In the genomic region with DNA sequence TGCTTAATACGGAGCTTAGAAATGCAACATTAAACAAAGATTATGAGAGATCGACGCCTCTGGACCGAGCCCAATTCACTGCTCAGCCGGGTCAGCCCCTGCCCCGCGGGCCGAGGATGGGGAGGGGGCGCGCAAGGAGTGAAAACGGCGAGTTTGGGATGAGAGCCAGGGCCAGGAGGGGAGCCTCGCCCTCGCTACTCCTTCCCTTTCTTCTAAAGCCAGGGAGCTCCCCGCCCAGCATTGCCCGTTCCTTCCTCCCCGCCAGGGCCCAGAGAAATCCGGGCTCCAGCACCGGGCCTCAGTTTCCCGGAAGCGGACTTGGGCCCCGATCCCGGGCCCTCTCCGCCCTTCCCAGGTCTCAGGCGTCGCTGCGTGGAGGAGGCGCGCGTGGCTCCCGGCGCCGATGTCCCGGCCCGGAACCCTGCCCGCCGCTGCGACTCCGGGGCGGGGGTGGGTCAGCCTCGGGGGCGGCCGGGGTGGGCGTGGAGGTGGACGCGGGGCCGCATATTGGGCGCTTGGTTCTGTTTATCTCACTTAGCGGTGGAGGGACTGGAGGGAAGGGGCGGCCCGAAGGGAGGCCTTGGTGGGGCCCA, we compare ENCODE assay signal across 18 cellular contexts. TPM values are rescaled to one million over a fixed set of nuclear protein-coding genes. Genes with fewer than 3 reads are reported as not detected.
DNase-seq lines count a peak whose midpoint lies in the region; TF ChIP-seq lines count a peak whose summit lies in the region.
"Had no signal": no experiment of that assay in that cellular context is flagged by ENCODE, and none has a peak within 500 bp of the region (broad histone marks: within the 10 kb centered on the region; RNA-seq: fewer than 3 reads in every experiment).

No MANE protein-coding gene starts in this region.

- H3K27me3 ChIP-seq in H7 (ENCODE audit: control insufficient read depth, insufficient read depth, low read length) (peaks cover 99% of the 10 kb centered on the region), tibial artery (peaks cover 11 to 97% of the 10 kb centered on the region in 2 donors)

- H3K36me3 Mint-ChIP-seq in activated CD4-positive, alpha-beta memory T cell treated with anti-CD3 and anti-CD28 coated beads, Interleukin-2, amount 10 ng/mL, durations not matched to agents 7 days and 5 days (ENCODE audit: low read depth): peaks cover 2% of the 10 kb centered on the region
- no peaks in the 10 kb centered on the region for H3K36me3 Mint-ChIP-seq in activated CD4-positive, alpha-beta memory T cell treated with anti-CD3 and anti-CD28 coated beads for 36 hours
- H3K36me3 Mint-ChIP-seq in chondrocyte (ENCODE audit: low read depth) (peaks cover 6% of the 10 kb centered on the region), neural crest cell (ENCODE audit: low read depth) (no peaks in the 10 kb centered on the region)

- H3K27ac Mint-ChIP-seq in activated CD4-positive, alpha-beta memory T cell treated with anti-CD3 and anti-CD28 coated beads, Interleukin-2, amount 10 ng/mL, durations not matched to agents 7 days and 5 days: peak overlapping the region; percentile 56
- no peak overlapping the region for H3K27ac Mint-ChIP-seq in activated CD4-positive, alpha-beta memory T cell treated with anti-CD3 and anti-CD28 coated beads for 36 hours
- no peak overlapping the region for H3K27ac Mint-ChIP-seq in chondrocyte (ENCODE audit: unreplicated experiment)
- no peak overlapping the region for H3K27ac Mint-ChIP-seq in neural crest cell (ENCODE audit: unreplicated experiment)
- H3K27ac Mint-ChIP-seq: activated CD4-positive, alpha-beta T cell treated with anti-CD3 and anti-CD28 coated beads for 36 hours had no signal

- peak overlapping the region; percentile 12; the same call in 1 of the 2 replicates for H3K4me3 ChIP-seq in H7 (ENCODE audit: insufficient read depth, low read depth, low read length)
- H3K4me3 ChIP-seq in tibial artery: no peak overlapping the region
- no peak overlapping the region for H3K4me3 ChIP-seq in foreskin fibroblast (ENCODE audit: low read depth in 1 of 2, low read length in 2 of 2)
- H3K4me3 ChIP-seq: breast epithelium had no signal

- peaks cover 0 to 41% (median 18%) of the 10 kb centered on the region in 4 donors for H3K4me1 ChIP-seq in tibial artery
- H3K4me1 ChIP-seq: breast epithelium had no signal

- no peaks in the 10 kb centered on the region for H3K9me3 ChIP-seq in tibial artery
- H3K9me3 ChIP-seq: breast epithelium had no signal

- DNase-seq in activated CD4-positive, alpha-beta memory T cell treated with anti-CD3 and anti-CD28 coated beads, Interleukin-2, amount 10 ng/mL, durations not matched to agents 7 days and 5 days: no peak
- no peak for DNase-seq in activated CD4-positive, alpha-beta memory T cell treated with anti-CD3 and anti-CD28 coated beads for 36 hours
- peak; percentile 93 for DNase-seq in H7
- peak; percentile 47 for DNase-seq in chondrocyte (ENCODE audit: low spot score)
- DNase-seq in neural crest cell (ENCODE audit: low read depth, low spot score): no peak
- DNase-seq in tibial artery: no peak
- no peak for DNase-seq in hepatic stellate cell (ENCODE audit: low spot score)
- no peak for DNase-seq in foreskin fibroblast
- DNase-seq: activated CD4-positive, alpha-beta T cell treated with anti-CD3 and anti-CD28 coated beads for 36 hours; left ventricle myocardium superior; NCI-H1105 treated with DMSO at 0.1 percent for 48 hours; NCI-H2081 treated with DMSO at 0.1 percent for 48 hours; NCI-H446 treated with DMSO at 0.1 percent for 48 hours; occipital lobe had no signal

- peak overlapping the region; percentile 34 for H3K4me3 Mint-ChIP-seq in activated CD4-positive, alpha-beta memory T cell treated with anti-CD3 and anti-CD28 coated beads, Interleukin-2, amount 10 ng/mL, durations not matched to agents 7 days and 5 days
- no peak overlapping the region for H3K4me3 Mint-ChIP-seq in activated CD4-positive, alpha-beta memory T cell treated with anti-CD3 and anti-CD28 coated beads for 36 hours
- H3K4me3 Mint-ChIP-seq in chondrocyte (ENCODE audit: unreplicated experiment) (no peak overlapping the region), neural crest cell (peak overlapping the region; percentile 32)
- H3K4me3 Mint-ChIP-seq: activated CD4-positive, alpha-beta T cell treated with anti-CD3 and anti-CD28 coated beads for 36 hours had no signal

- H3K4me1 Mint-ChIP-seq in activated CD4-positive, alpha-beta memory T cell treated with anti-CD3 and anti-CD28 coated beads, Interleukin-2, amount 10 ng/mL, durations not matched to agents 7 days and 5 days: peaks cover 5% of the 10 kb centered on the region
- peaks cover 7% of the 10 kb centered on the region for H3K4me1 Mint-ChIP-seq in activated CD4-positive, alpha-beta memory T cell treated with anti-CD3 and anti-CD28 coated beads for 36 hours (ENCODE audit: low read depth)
- H3K4me1 Mint-ChIP-seq in chondrocyte (ENCODE audit: low read depth) (no peaks in the 10 kb centered on the region), neural crest cell (no peaks in the 10 kb centered on the region)

- no peak overlapping the region for H3K27ac ChIP-seq in tibial artery
- H3K27ac ChIP-seq: breast epithelium had no signal

- CTCF ChIA-PET in activated CD4-positive, alpha-beta memory T cell treated with anti-CD3 and anti-CD28 coated beads, Interleukin-2, amount 10 ng/mL, durations not matched to agents 7 days and 5 days (lab: Charles Lee): no interaction called here
- CTCF ChIA-PET in activated CD4-positive, alpha-beta memory T cell treated with anti-CD3 and anti-CD28 coated beads for 36 hours (lab: Charles Lee): no interaction called here

- H3K9me3 Mint-ChIP-seq in activated CD4-positive, alpha-beta memory T cell treated with anti-CD3 and anti-CD28 coated beads, Interleukin-2, amount 10 ng/mL, durations not matched to agents 7 days and 5 days: no peaks in the 10 kb centered on the region
- no peaks in the 10 kb centered on the region for H3K9me3 Mint-ChIP-seq in activated CD4-positive, alpha-beta memory T cell treated with anti-CD3 and anti-CD28 coated beads for 36 hours
- no peaks in the 10 kb centered on the region for H3K9me3 Mint-ChIP-seq in chondrocyte (ENCODE audit: low read depth)
- H3K9me3 Mint-ChIP-seq in neural crest cell: no peaks in the 10 kb centered on the region

- POLR2A ChIA-PET in activated CD4-positive, alpha-beta memory T cell treated with anti-CD3 and anti-CD28 coated beads, Interleukin-2, amount 10 ng/mL, durations not matched to agents 7 days and 5 days (lab: Charles Lee): no interaction called here
- POLR2A ChIA-PET in activated CD4-positive, alpha-beta memory T cell treated with anti-CD3 and anti-CD28 coated beads for 36 hours (lab: Charles Lee): no interaction called here

- intact Hi-C loops in activated CD4-positive, alpha-beta memory T cell treated with anti-CD3 and anti-CD28 coated beads for 36 hours (cut with micrococcal nuclease): no loop called here
- intact Hi-C loops in tibial artery (cut with DNase I; ENCODE audit: low total_unique reads): no loop called here

- H3K27me3 Mint-ChIP-seq in activated CD4-positive, alpha-beta memory T cell treated with anti-CD3 and anti-CD28 coated beads, Interleukin-2, amount 10 ng/mL, durations not matched to agents 7 days and 5 days: peaks cover 67% of the 10 kb centered on the region
- peaks cover 63% of the 10 kb centered on the region for H3K27me3 Mint-ChIP-seq in activated CD4-positive, alpha-beta memory T cell treated with anti-CD3 and anti-CD28 coated beads for 36 hours
- peaks cover 53% of the 10 kb centered on the region for H3K27me3 Mint-ChIP-seq in chondrocyte (ENCODE audit: low read depth)
- H3K27me3 Mint-ChIP-seq in neural crest cell (ENCODE audit: low read depth): peaks cover 86% of the 10 kb centered on the region

- TF ChIP-seq CTCF in chondrocyte (IDR thresholded peaks at IDR 0.05) (no peak), neural crest cell (conservative IDR thresholded peaks at IDR 0.05) (no peak), tibial artery (IDR thresholded peaks at IDR 0.05) (no peak), foreskin fibroblast (IDR thresholded peaks at IDR 0.05; ENCODE audit: low read depth, low read length) (no peak)

- H3K36me3 ChIP-seq in H7 (replicated peaks; ENCODE audit: control insufficient read depth, insufficient read depth, low read length): no peaks in the 10 kb centered on the region
- H3K36me3 ChIP-seq in tibial artery: no peaks in the 10 kb centered on the region
- H3K36me3 ChIP-seq: breast epithelium had no signal

RNA-seq across cellular contexts. Expression of a gene that starts 8.3 kb away (rescaled TPM):
- total RNA-seq in activated CD4-positive, alpha-beta memory T cell treated with anti-CD3 and anti-CD28 coated beads, Interleukin-2, amount 10 ng/mL, durations not matched to agents 7 days and 5 days: not detected
- not detected for total RNA-seq in activated CD4-positive, alpha-beta memory T cell treated with anti-CD3 and anti-CD28 coated beads for 36 hours
- total RNA-seq in H7 (2014; rRNA removed; shearing (Covaris generic)): not detected in 2 replicates
- total RNA-seq in chondrocyte (not detected in 3 replicates), neural crest cell (2.4 and 2.7 TPM in 2 replicates)
- total RNA-seq: activated CD4-positive, alpha-beta T cell treated with anti-CD3 and anti-CD28 coated beads for 36 hours; breast epithelium; left ventricle myocardium superior; mucosa of gallbladder; occipital lobe; RPMI7951; temporal lobe had no signal

Comparison
In these comparisons a context has a peak if more than half of its experiments do, and no peak if none do; other contexts are left out.
1. H3K4me3 Mint-ChIP-seq: peak in activated CD4-positive, alpha-beta memory T cell treated with anti-CD3 and anti-CD28 coated beads, Interleukin-2, amount 10 ng/mL, durations not matched to agents 7 days and 5 days (single experiment) and neural crest cell (single experiment); none in activated CD4-positive, alpha-beta memory T cell treated with anti-CD3 and anti-CD28 coated beads for 36 hours (single experiment) and chondrocyte (single experiment).
2. DNase-seq: peak in H7 (single experiment) and chondrocyte (single experiment); none in activated CD4-positive, alpha-beta memory T cell treated with anti-CD3 and anti-CD28 coated beads, Interleukin-2, amount 10 ng/mL, durations not matched to agents 7 days and 5 days (single experiment), activated CD4-positive, alpha-beta memory T cell treated with anti-CD3 and anti-CD28 coated beads for 36 hours (single experiment), neural crest cell (single experiment), tibial artery (0 of 2), hepatic stellate cell (single experiment) and foreskin fibroblast (0 of 2).